Comparison of ENCODE assay signal across 13 cellular contexts in the genomic region with DNA sequence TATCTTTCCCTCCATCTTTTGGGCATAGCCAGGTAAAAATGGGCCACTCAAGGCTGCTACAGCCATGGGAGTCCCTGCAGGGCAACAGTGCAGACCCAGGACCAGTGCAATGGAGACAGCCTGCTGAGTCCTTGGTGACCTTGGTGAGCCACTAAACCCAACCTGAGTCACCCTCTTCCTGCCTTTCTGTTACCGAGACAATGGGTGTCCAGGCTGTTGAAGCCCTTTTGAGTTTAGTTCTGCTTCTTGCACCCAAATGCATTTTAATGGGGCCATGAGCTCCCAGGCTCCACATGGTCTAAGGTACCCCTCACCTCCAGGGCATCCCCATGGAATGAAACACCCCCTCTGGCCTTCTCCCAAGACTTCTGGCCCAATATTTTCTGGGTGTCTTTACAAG. TPM values are rescaled to one million over a fixed set of nuclear protein-coding genes. Genes with fewer than 3 reads are reported as not detected.
A peak's percentile ranks its signal among the peaks of the same experiment; 100 is the strongest.
DNase-seq lines count a peak whose midpoint lies in the region; ATAC-seq and TF ChIP-seq lines count a peak whose summit lies in the region.
"Had no signal": no experiment of that assay in that cellular context is flagged by ENCODE, and none has a peak within 500 bp of the region (broad histone marks: within the 10 kb centered on the region; RNA-seq: fewer than 3 reads in every experiment).

No MANE protein-coding gene starts in this region.

- peak; percentile 15 for DNase-seq in activated effector memory CD4-positive, alpha-beta T cell treated with Interleukin-2 at 50 U/mL for 16 hours
- DNase-seq in activated effector memory CD4-positive, alpha-beta T cell treated with anti-CD3 and anti-CD28 coated beads, Interleukin-2, amount 50 U/mL, for 16 hours = no peak
- DNase-seq in activated CD4-positive, alpha-beta T cell treated with anti-CD3 and anti-CD28 coated beads, Interleukin-2, amount 50 U/mL, for 1 hour = peak; percentile 23
- DNase-seq in esophagus squamous epithelium (lab: John Stamatoyannopoulos, UW) (no peak), tibial artery (no peak), NCI-H2196 treated with DMSO at 0.1 percent for 48 hours (lab: John Stamatoyannopoulos, UW; ENCODE audit: unreplicated experiment) (no peak)
- DNase-seq in effector CD8-positive, alpha-beta T cell (lab: John Stamatoyannopoulos, UW) = no peak
- DNase-seq: activated CD8-positive, alpha-beta memory T cell treated with anti-CD3 and anti-CD28 coated beads, Interleukin-2, amount 50 U/mL, for 48 hours; effector CD4-positive, alpha-beta T cell; GF-D8; hippocampal formation; SHP77 treated with DMSO at 0.1 percent for 48 hours had no signal

- H3K27me3 ChIP-seq in esophagus squamous epithelium (no peaks in the 10 kb centered on the region), tibial artery (no peaks in the 10 kb centered on the region)

- H3K9me3 ChIP-seq in esophagus squamous epithelium = no peaks in the 10 kb centered on the region
- H3K9me3 ChIP-seq in tibial artery = no peaks in the 10 kb centered on the region

- H3K4me3 ChIP-seq in esophagus squamous epithelium (no peak overlapping the region), tibial artery (no peak overlapping the region)

- H3K27ac ChIP-seq in esophagus squamous epithelium (peak overlapping the region in 3 of 4 donors; percentile 36 to 91 (median 86)), tibial artery (peak overlapping the region; percentile 85 to 91)

- H3K36me3 ChIP-seq in esophagus squamous epithelium (peaks cover 0 to 9% (median 0%) of the 10 kb centered on the region in 3 donors), tibial artery (no peaks in the 10 kb centered on the region)

- intact Hi-C loops in esophagus squamous epithelium (cut with DNase I) = no loop called here
- intact Hi-C loops in tibial artery (cut with DNase I; ENCODE audit: low total_unique reads) = loop anchor here (5.0 kb wide), 1 partner anchor 72 kb away; no protein-coding TSS in a partner anchor

- H3K4me1 ChIP-seq in esophagus squamous epithelium = peaks cover 20 to 64% (median 28%) of the 10 kb centered on the region in 3 donors
- peaks cover 0 to 51% (median 34%) of the 10 kb centered on the region in 4 donors for H3K4me1 ChIP-seq in tibial artery

- no peak for ATAC-seq in HG03045 (IDR thresholded peaks at IDR 0.05; ENCODE audit: unreplicated experiment)

- WGBS in esophagus squamous epithelium, 2 donors = 80% methylated on average over 1 of the region's 1 CpG; no CpG with 5 or more reads in 1 of the 2 donors

- TF ChIP-seq CTCF in esophagus squamous epithelium (IDR thresholded peaks at IDR 0.05) (no peak), tibial artery (IDR thresholded peaks at IDR 0.05) (no peak)

- no peak for TF ChIP-seq POLR2A in esophagus squamous epithelium (IDR thresholded peaks at IDR 0.05)

RNA-seq across cellular contexts. Expression of a gene that starts 0.9 kb away (rescaled TPM):
- total RNA-seq in esophagus squamous epithelium = 10 to 100 TPM in 2 of 4 donors, 1 to 10 TPM in 2; 3.9 to 32.6 (median 11.7) TPM

RNA-seq across cellular contexts. Expression of a gene that starts 27.4 kb away (rescaled TPM):
- under 1 TPM in 1 of 4 donors, not detected in 3; 0.47 TPM for total RNA-seq in esophagus squamous epithelium

RNA-seq across cellular contexts. Expression of a gene that starts 29.9 kb away (rescaled TPM):
- total RNA-seq in esophagus squamous epithelium = not detected

RNA-seq across cellular contexts. Expression of a gene that starts 44.8 kb away (rescaled TPM):
- total RNA-seq in esophagus squamous epithelium = 1 to 10 TPM in 2 of 4 donors, under 1 TPM in 1, not detected in 1; 0.13 to 1.3 (median 1.1) TPM

Comparison
In these comparisons a context has a peak if more than half of its experiments do, and no peak if none do; other contexts are left out.
1. DNase-seq: peak in activated effector memory CD4-positive, alpha-beta T cell treated with Interleukin-2 at 50 U/mL for 16 hours (single experiment) and activated CD4-positive, alpha-beta T cell treated with anti-CD3 and anti-CD28 coated beads, Interleukin-2, amount 50 U/mL, for 1 hour (single experiment); none in activated effector memory CD4-positive, alpha-beta T cell treated with anti-CD3 and anti-CD28 coated beads, Interleukin-2, amount 50 U/mL, for 16 hours (single experiment), esophagus squamous epithelium (single experiment), tibial artery (0 of 2), effector CD8-positive, alpha-beta T cell (single experiment) and NCI-H2196 treated with DMSO at 0.1 percent for 48 hours (single experiment).